ENCODE assay signal across 25 cellular contexts in genomic region chr14:20807304-20807956, GRCh38. TPM values are rescaled to one million over a fixed set of nuclear protein-coding genes. Genes with fewer than 3 reads are reported as not detected.
"Had no signal": no experiment of that assay in that cellular context is flagged by ENCODE, and none has a peak within 500 bp of the region (broad histone marks: within the 10 kb centered on the region; RNA-seq: fewer than 3 reads in every experiment).

No MANE protein-coding gene starts in this region.

- DNase-seq: activated CD4-positive, alpha-beta T cell treated with anti-CD3 and anti-CD28 coated beads, Interleukin-2, amount 10 ng/mL, durations not matched to agents 7 days and 5 days; activated CD4-positive, CD25-positive, alpha-beta regulatory T cell treated with anti-CD3 and anti-CD28 coated beads, Interleukin-2, amount 50 U/mL, for 72 hours; activated CD8-positive, alpha-beta memory T cell treated with anti-CD3 and anti-CD28 coated beads, Interleukin-2, amount 10 ng/mL, durations not matched to agents 7 days and 5 days; activated CD8-positive, alpha-beta T cell treated with anti-CD3 and anti-CD28 coated beads for 36 hours; activated effector memory CD4-positive, alpha-beta T cell treated with anti-CD3 and anti-CD28 coated beads, Interleukin-2, amount 50 U/mL, for 16 hours; activated naive CD4-positive, alpha-beta T cell treated with anti-CD3 and anti-CD28 coated beads, Interleukin-2, amount 50 U/mL, for 16 hours; activated T-cell treated with anti-CD3 and anti-CD28 coated beads for 4 hours; aorta; colonic mucosa; foreskin melanocyte; hypothalamus; nephron progenitor cell; right lobe of liver; stimulated activated CD4-positive, alpha-beta T cell treated with anti-CD3 and anti-CD28 coated beads, Interleukin-2, amount 100 ng/mL, for 24 hours; SW 1271; T-helper 17 cell; upper lobe of right lung; WERI-Rb-1 had no signal

- ATAC-seq: activated CD8-positive, alpha-beta memory T cell treated with anti-CD3 and anti-CD28 coated beads, Interleukin-2, amount 10 ng/mL, durations not matched to agents 7 days and 5 days; activated CD8-positive, alpha-beta T cell treated with anti-CD3 and anti-CD28 coated beads for 36 hours; stimulated activated memory B cell treated with anti-CD40 and anti-IgM and Interleukin-4, amounts not matched to agents 10 μg/mL and 1 μg/mL and 100 μg/mL, for 72 hours; T-helper 17 cell; upper lobe of right lung had no signal

- H3K4me3 ChIP-seq: colonic mucosa, right lobe of liver, skin epidermis, upper lobe of right lung had no signal

- H3K27ac ChIP-seq: colonic mucosa, right lobe of liver, skin epidermis, upper lobe of right lung, WERI-Rb-1 had no signal

- H3K36me3 ChIP-seq: colonic mucosa, right lobe of liver, upper lobe of right lung, WERI-Rb-1 had no signal

- FAIRE-seq: endometrium, islet of Langerhans had no signal

- H3K9me3 ChIP-seq: colonic mucosa, right lobe of liver, upper lobe of right lung had no signal

- H3K27me3 ChIP-seq: colonic mucosa, right lobe of liver, upper lobe of right lung had no signal

- H3K4me1 ChIP-seq: colonic mucosa had no signal

RNA-seq across cellular contexts. Expression of gene RNASE1, which starts 4.8 kb away (rescaled TPM):
- total RNA-seq: activated CD4-positive, alpha-beta T cell treated with anti-CD3 and anti-CD28 coated beads, Interleukin-2, amount 10 ng/mL, durations not matched to agents 7 days and 5 days; activated CD8-positive, alpha-beta memory T cell treated with anti-CD3 and anti-CD28 coated beads, Interleukin-2, amount 10 ng/mL, durations not matched to agents 7 days and 5 days; activated CD8-positive, alpha-beta T cell treated with anti-CD3 and anti-CD28 coated beads for 36 hours; mononuclear cell; T-helper 17 cell had no signal

RNA-seq across cellular contexts. Expression of gene EDDM3B, which starts 39.2 kb away (rescaled TPM):
- total RNA-seq: activated CD4-positive, alpha-beta T cell treated with anti-CD3 and anti-CD28 coated beads, Interleukin-2, amount 10 ng/mL, durations not matched to agents 7 days and 5 days; activated CD8-positive, alpha-beta memory T cell treated with anti-CD3 and anti-CD28 coated beads, Interleukin-2, amount 10 ng/mL, durations not matched to agents 7 days and 5 days; activated CD8-positive, alpha-beta T cell treated with anti-CD3 and anti-CD28 coated beads for 36 hours; aorta; colonic mucosa; liver; mononuclear cell; right lobe of liver; T-helper 17 cell; upper lobe of right lung had no signal
- polyA plus RNA-seq: aorta, esophagus, liver had no signal
